In genomic region chr15:25501828-25502446, GRCh38 we compare ENCODE assay signal across 8 cellular contexts.
DNase-seq lines count a peak whose midpoint lies in the region; TF ChIP-seq lines count a peak whose summit lies in the region.

No MANE protein-coding gene starts in this region.

- H3K9ac ChIP-seq in smooth muscle cell (ENCODE audit: low read depth) = no peak overlapping the region

- WGBS in smooth muscle cell (ENCODE audit: low lambda C conversion rate) = 31% methylated on average over 5 of the region's 5 CpGs

- no peak overlapping the region for H3K27ac ChIP-seq in smooth muscle cell (ENCODE audit: low read depth)

- TF ChIP-seq CTCF in GM12864 (IDR thresholded peaks at IDR 0.05; ENCODE audit: low read depth, low read length, missing control alignments) (peak; percentile 38), smooth muscle cell (IDR thresholded peaks at IDR 0.05; ENCODE audit: borderline replicate concordance, insufficient read depth, poor library complexity, severe bottlenecking) (peak; percentile 72)

- no peaks in the 10 kb centered on the region for H3K79me2 ChIP-seq in smooth muscle cell (ENCODE audit: low read depth)

- H3K9me3 ChIP-seq in smooth muscle cell (replicated peaks; ENCODE audit: low read depth) = no peaks in the 10 kb centered on the region

- no peak overlapping the region for H3K4me3 ChIP-seq in GM12864 (ENCODE audit: low read depth, low read length)
- no peak overlapping the region for H3K4me3 ChIP-seq in smooth muscle cell

- no peak overlapping the region for H2AFZ ChIP-seq in smooth muscle cell (ENCODE audit: low read depth)

- no peaks in the 10 kb centered on the region for H3F3A ChIP-seq in smooth muscle cell (ENCODE audit: low read depth)

- DNase-seq in AG08396 (ENCODE audit: low spot score) (peak; percentile 26), GM12864 (ENCODE audit: low read depth) (no peak), SHP77 (lab: John Stamatoyannopoulos, UW) (peak; percentile 3 to 24), glomerular endothelial cell (ENCODE audit: extremely low read depth, low read depth, low spot score) (peak; percentile 9), smooth muscle cell (lab: John Stamatoyannopoulos, UW; ENCODE audit: unreplicated experiment) (no peak), NCI-H2107 treated with DMSO at 0.1 percent for 48 hours (lab: John Stamatoyannopoulos, UW; ENCODE audit: unreplicated experiment) (no peak), GF-D8 (lab: John Stamatoyannopoulos, UW) (no peak)
- no peak for DNase-seq in activated CD4-positive, alpha-beta T cell treated with anti-CD3 and anti-CD28 coated beads for 1 hour

- no peak overlapping the region for H3K4me2 ChIP-seq in smooth muscle cell

- no peaks in the 10 kb centered on the region for H3K36me3 ChIP-seq in smooth muscle cell (ENCODE audit: low read depth)

- H3K4me1 ChIP-seq in smooth muscle cell (ENCODE audit: low read depth) = no peaks in the 10 kb centered on the region

- no peaks in the 10 kb centered on the region for H4K20me1 ChIP-seq in smooth muscle cell (ENCODE audit: low read depth)

- no peaks in the 10 kb centered on the region for H3K27me3 ChIP-seq in smooth muscle cell (ENCODE audit: low read depth)

Comparison
In these comparisons a context has a peak if more than half of its experiments do, and no peak if none do; other contexts are left out.
1. DNase-seq: peak in AG08396 (single experiment), SHP77 (2 of 2) and glomerular endothelial cell (single experiment); none in GM12864 (single experiment), smooth muscle cell (single experiment), NCI-H2107 treated with DMSO at 0.1 percent for 48 hours (single experiment), GF-D8 (single experiment) and activated CD4-positive, alpha-beta T cell treated with anti-CD3 and anti-CD28 coated beads for 1 hour (single experiment).